18 cellular contexts compared by ENCODE assay signal in the genomic region with DNA sequence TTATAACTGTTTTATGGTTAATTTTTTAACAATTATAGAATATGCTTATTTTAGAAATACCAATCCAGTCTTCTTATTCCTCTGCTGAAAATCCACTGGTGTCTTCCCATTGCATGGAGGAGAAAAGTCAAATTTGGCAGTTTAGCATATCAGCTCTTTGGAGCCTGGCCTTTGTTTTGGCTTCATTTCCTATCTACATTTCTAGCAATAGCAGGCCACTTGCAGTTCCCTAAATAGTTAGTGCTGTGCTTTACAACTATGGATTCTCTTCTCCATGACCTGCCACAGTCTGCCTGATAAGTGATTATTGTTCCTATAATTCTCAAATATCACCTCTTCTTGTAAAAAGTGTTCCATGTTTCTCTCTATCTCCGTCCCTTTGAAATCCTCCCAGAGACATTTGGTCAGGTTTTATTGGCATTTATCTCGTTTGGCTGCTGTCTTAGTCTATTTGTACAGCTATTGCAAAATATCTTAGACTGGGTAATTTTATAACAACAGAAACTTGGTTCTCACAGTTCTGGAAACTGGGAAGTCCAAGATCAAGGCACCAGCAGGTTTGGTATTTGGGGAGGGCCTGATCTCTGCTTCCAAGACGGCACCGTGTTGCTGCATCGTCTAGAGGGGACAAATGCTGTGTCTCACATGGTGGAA. TPM values are rescaled to one million over a fixed set of nuclear protein-coding genes. Genes with fewer than 3 reads are reported as not detected.
DNase-seq lines count a peak whose midpoint lies in the region; ATAC-seq and TF ChIP-seq lines count a peak whose summit lies in the region.
"Had no signal": no experiment of that assay in that cellular context is flagged by ENCODE, and none has a peak within 500 bp of the region (broad histone marks: within the 10 kb centered on the region; RNA-seq: fewer than 3 reads in every experiment).

No MANE protein-coding gene starts in this region.

- H3K9me3 ChIP-seq in heart left ventricle: peaks cover 0 to 8% (median 0%) of the 10 kb centered on the region in 12 donors

- no peak for TF ChIP-seq POLR2A in heart left ventricle (IDR thresholded peaks at IDR 0.05)

- no peak for DNase-seq in Right ventricle myocardium inferior (ENCODE audit: missing footprints)
- no peak for DNase-seq in cardiac septum (ENCODE audit: low spot score)
- DNase-seq in MV-4-11 (lab: John Stamatoyannopoulos, UW): peak; percentile 12
- no peak for DNase-seq in heart left ventricle
- peak; percentile 2 for DNase-seq in pons (ENCODE audit: low spot score)
- no peak for DNase-seq in GM10266 (ENCODE audit: extremely low spot score)
- DNase-seq: CD4-positive, CD25-positive, alpha-beta regulatory T cell; EL; GF-D8; NCI-H1048; NCI-H1417 treated with DMSO at 0.1 percent for 48 hours; NCI-H187; NCI-H2107; NCI-H446 treated with DMSO at 0.1 percent for 48 hours; NCI-H748 treated with DMSO at 0.1 percent for 48 hours had no signal

- WGBS in heart left ventricle, 4 donors: 65 to 78% (median 73%) methylated on average over 5 of the region's 5 CpGs

- TF ChIP-seq CTCF in heart left ventricle (IDR thresholded peaks at IDR 0.05) (no peak), GM10266 (IDR thresholded peaks at IDR 0.05; ENCODE audit: control insufficient read depth, insufficient read depth, low read depth, missing control alignments) (no peak)

- H3K27me3 ChIP-seq in heart left ventricle: no peaks in the 10 kb centered on the region

- no peaks in the 10 kb centered on the region for H3K36me3 ChIP-seq in heart left ventricle

- H3K4me1 ChIP-seq in heart left ventricle: peaks cover 0 to 8% (median 0%) of the 10 kb centered on the region in 12 donors

- H3K4me3 ChIP-seq in heart left ventricle: no peak overlapping the region
- H3K4me3 ChIP-seq: SK-N-MC had no signal

- intact Hi-C loops in Right ventricle myocardium inferior (cut with DNase I): no loop called here
- intact Hi-C loops in cardiac septum (cut with DNase I): no loop called here
- intact Hi-C loops in heart left ventricle (cut with DNase I): loop anchor here in 1 of 10 donors (10.0 kb wide), 1 partner anchor 249 kb away; no protein-coding TSS in a partner anchor

- ATAC-seq in Right ventricle myocardium inferior: peak; percentile 70
- ATAC-seq in heart left ventricle: peak; percentile 38 to 74 (median 54)
- no peak for ATAC-seq in GM19455 (IDR thresholded peaks at IDR 0.05; ENCODE audit: unreplicated experiment)
- ATAC-seq in HG03378 (IDR thresholded peaks at IDR 0.05; ENCODE audit: unreplicated experiment): no peak

- peak overlapping the region in 8 of 12 donors; percentile 1 to 73 (median 58) for H3K27ac ChIP-seq in heart left ventricle
- H3K27ac ChIP-seq: SK-N-MC had no signal

RNA-seq across cellular contexts. Expression of a gene that starts 8.2 kb away (rescaled TPM):
- total RNA-seq in Right ventricle myocardium inferior (14.6 TPM), cardiac septum (8.9 TPM), heart left ventricle (10 to 100 TPM in 4 of 9 donors, 1 to 10 TPM in 5; 7.6 to 27.0 (median 10.0) TPM)
- 10 to 100 TPM in 1 of 2 donors, 1 to 10 TPM in 1; 2.2 to 18.0 TPM for polyA plus RNA-seq in heart left ventricle

Comparison
In these comparisons a context has a peak if more than half of its experiments do, and no peak if none do; other contexts are left out.
1. ATAC-seq: peak in Right ventricle myocardium inferior (single experiment) and heart left ventricle (4 of 4); none in GM19455 (single experiment) and HG03378 (single experiment).
2. DNase-seq: peak in MV-4-11 (single experiment) and pons (single experiment); none in Right ventricle myocardium inferior (single experiment), cardiac septum (single experiment), heart left ventricle (0 of 5) and GM10266 (single experiment).